In the genomic region with DNA sequence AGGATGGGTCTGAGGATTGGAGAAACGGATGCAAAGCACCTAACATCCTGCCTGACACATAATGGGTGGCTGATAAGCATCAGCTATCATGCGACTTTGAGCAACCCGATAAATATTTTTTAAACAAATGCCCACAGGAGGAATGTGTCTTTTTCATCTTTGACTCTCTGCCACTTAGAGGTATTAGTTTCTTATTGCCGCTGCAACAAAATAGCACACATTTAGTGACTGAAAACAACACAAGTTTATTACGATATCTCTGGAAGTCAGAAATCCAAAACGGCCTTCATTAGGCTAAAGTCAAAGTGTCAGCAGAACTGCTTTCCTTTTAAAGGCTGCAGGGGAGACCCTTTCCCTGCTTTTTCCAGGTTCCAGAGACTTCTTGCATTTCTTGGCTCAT, we compare ENCODE assay signal across 11 cellular contexts.
"Had no signal": no experiment of that assay in that cellular context is flagged by ENCODE, and none has a peak within 500 bp of the region (broad histone marks: within the 10 kb centered on the region; RNA-seq: fewer than 3 reads in every experiment).

No MANE protein-coding gene starts in this region.

- H2AFZ ChIP-seq: GM23248 had no signal

- H3K4me1 ChIP-seq: HAP-1 had no signal

- ATAC-seq: GM23338, HCT116 had no signal

- H3K4me3 ChIP-seq: GM23248, GM23338, HAP-1 had no signal

- H3K27ac ChIP-seq: GM23248 had no signal

- DNase-seq: GM23248, GOT3, H7, H9, HCEC 1CT, HFFc6 had no signal

- H3K9me3 Mint-ChIP-seq: GM23338, HFFc6 had no signal

- H3K27ac Mint-ChIP-seq: GM23338, H9, HFFc6 had no signal

- H3K9me3 ChIP-seq: HAP-1 had no signal

- H3K4me3 Mint-ChIP-seq: GM23338, H9, HFFc6 had no signal

- H3K9ac ChIP-seq: GM23248 had no signal

- H3K36me3 ChIP-seq: HAP-1 had no signal

- H3K4me2 ChIP-seq: GM23338 had no signal

- FAIRE-seq: H1, H54 had no signal
